In genomic region chr1:210010161-210010560, GRCh38 we compare ENCODE assay signal across 35 cellular contexts.
"Had no signal": no experiment of that assay in that cellular context is flagged by ENCODE, and none has a peak within 500 bp of the region (broad histone marks: within the 10 kb centered on the region; RNA-seq: fewer than 3 reads in every experiment).

No MANE protein-coding gene starts in this region.

- H3K36me3 ChIP-seq: MG63 had no signal

- H3K9me3 ChIP-seq: MG63 had no signal

- H3K4me3 ChIP-seq: MG63 had no signal

- DNase-seq: MG63, MM.1S, MV-4-11, NCI-H1048, NCI-H1092, NCI-H1092 treated with DMSO at 0.1 percent for 48 hours, NCI-H1105, NCI-H1105 treated with DMSO at 0.1 percent for 48 hours, NCI-H1417, NCI-H1417 treated with DMSO at 0.1 percent for 48 hours, NCI-H1436, NCI-H1436 treated with DMSO at 0.1 percent for 48 hours, NCI-H146, NCI-H1694, NCI-H1694 treated with DMSO at 0.1 percent for 48 hours, NCI-H187, NCI-H187 treated with DMSO at 0.1 percent for 48 hours, NCI-H1930, NCI-H2029, NCI-H2029 treated with DMSO at 0.1 percent for 48 hours, NCI-H2081, NCI-H2081 treated with DMSO at 0.1 percent for 48 hours, NCI-H2107, NCI-H2171, NCI-H2171 treated with DMSO at 0.1 percent for 48 hours, NCI-H2227 treated with DMSO at 0.1 percent for 48 hours, NCI-H226, NCI-H345, NCI-H446, NCI-H446 treated with DMSO at 0.1 percent for 48 hours, NCI-H510A, NCI-H510A treated with DMSO at 0.1 percent for 48 hours, NCI-H524, NCI-H524 treated with DMSO at 0.1 percent for 48 hours, NCI-H526 had no signal
